Comparison of ENCODE assay signal across 15 cellular contexts in genomic region chr11:101759771-101760450, GRCh38.
A peak's percentile ranks its signal among the peaks of the same experiment; 100 is the strongest.
DNase-seq lines count a peak whose midpoint lies in the region; ATAC-seq, FAIRE-seq and TF ChIP-seq lines count a peak whose summit lies in the region.
"Had no signal": no experiment of that assay in that cellular context is flagged by ENCODE, and none has a peak within 500 bp of the region (broad histone marks: within the 10 kb centered on the region; RNA-seq: fewer than 3 reads in every experiment).

No MANE protein-coding gene starts in this region.

- TF ChIP-seq CTCF in VCaP (conservative IDR thresholded peaks at IDR 0.05), result peak; percentile 82
- peak; percentile 3 for TF ChIP-seq CTCF in hepatocyte (IDR thresholded peaks at IDR 0.05; ENCODE audit: poor library complexity)

- no peak overlapping the region for H3K9ac ChIP-seq in BLaER1 treated with 17β-estradiol and CSF1 and Interleukin-3, amounts not matched to agents 10 nM and 100 nM

- FAIRE-seq in H54 (lab: Jason Lieb, UNC), result no peak
- no peak for FAIRE-seq in GM19239 (lab: Jason Lieb, UNC)
- FAIRE-seq: GM12892 had no signal

- H3K36me3 ChIP-seq in BLaER1 treated with 17β-estradiol and CSF1 and Interleukin-3, amounts not matched to agents 10 nM and 100 nM, result no peaks in the 10 kb centered on the region
- no peaks in the 10 kb centered on the region for H3K36me3 ChIP-seq in hepatocyte (replicated peaks; ENCODE audit: insufficient read depth, low read depth)
- H3K36me3 ChIP-seq: neutrophil, thyroid gland had no signal

- no peak overlapping the region for H2AFZ ChIP-seq in hepatocyte

- no peaks in the 10 kb centered on the region for H4K20me1 ChIP-seq in BLaER1 treated with 17β-estradiol and CSF1 and Interleukin-3, amounts not matched to agents 10 nM and 100 nM
- H4K20me1 ChIP-seq in hepatocyte (ENCODE audit: insufficient read depth, poor library complexity, severe bottlenecking), result no peaks in the 10 kb centered on the region

- no peak for ATAC-seq in HG03039 (IDR thresholded peaks at IDR 0.05; ENCODE audit: unreplicated experiment)

- no peak overlapping the region for H3K4me3 ChIP-seq in BLaER1 treated with 17β-estradiol and CSF1 and Interleukin-3, amounts not matched to agents 10 nM and 100 nM
- no peak overlapping the region for H3K4me3 ChIP-seq in hepatocyte
- H3K4me3 ChIP-seq: lung, thyroid gland had no signal

- peaks cover 7 to 16% (median 11%) of the 10 kb centered on the region in 11 experiments; a peak in 20 of 22 replicates for H3K9me3 ChIP-seq in BLaER1 treated with 17β-estradiol and CSF1 and Interleukin-3, amounts not matched to agents 10 nM and 100 nM (replicated peaks in 1 of 11)
- no peaks in the 10 kb centered on the region for H3K9me3 ChIP-seq in hepatocyte (ENCODE audit: low read depth)
- H3K9me3 ChIP-seq: neutrophil, thyroid gland had no signal

- no peaks in the 10 kb centered on the region for H3K9me2 ChIP-seq in hepatocyte (replicated peaks; ENCODE audit: insufficient read depth)

- DNase-seq in HS-5 (ENCODE audit: low read depth) (peak; percentile 28), hepatocyte (ENCODE audit: low spot score) (no peak), H54 (ENCODE audit: insufficient read length, low spot score) (no peak), NCI-H187 treated with DMSO at 0.1 percent for 48 hours (lab: John Stamatoyannopoulos, UW) (no peak), GM19239 (ENCODE audit: insufficient read length, low spot score) (no peak)
- DNase-seq: DMS79 treated with DMSO at 0.1 percent for 48 hours; effector CD4-positive, alpha-beta T cell; GOT3; thyroid gland had no signal

- H3K27me3 ChIP-seq in BLaER1 treated with 17β-estradiol and CSF1 and Interleukin-3, amounts not matched to agents 10 nM and 100 nM, result no peaks in the 10 kb centered on the region
- H3K27me3 ChIP-seq in hepatocyte, result no peaks in the 10 kb centered on the region
- H3K27me3 ChIP-seq: neutrophil, thyroid gland had no signal

- peaks cover 10 to 14% (median 12%) of the 10 kb centered on the region in 10 experiments for H3K4me1 ChIP-seq in BLaER1 treated with 17β-estradiol and CSF1 and Interleukin-3, amounts not matched to agents 10 nM and 100 nM
- H3K4me1 ChIP-seq in hepatocyte (ENCODE audit: insufficient read depth), result no peaks in the 10 kb centered on the region
- H3K4me1 ChIP-seq: thyroid gland had no signal

- no peaks in the 10 kb centered on the region for H3K79me2 ChIP-seq in hepatocyte

- peak overlapping the region; percentile 13 to 53 (median 44); a peak in 19 of 22 replicates for H3K4me2 ChIP-seq in BLaER1 treated with 17β-estradiol and CSF1 and Interleukin-3, amounts not matched to agents 10 nM and 100 nM
- no peak overlapping the region for H3K4me2 ChIP-seq in hepatocyte

- TF ChIP-seq POLR2A in H54 (IDR thresholded peaks at IDR 0.05; ENCODE audit: low read depth, low read length), result no peak

- 89% methylated on average over 3 of the region's 3 CpGs for WGBS in hepatocyte (ENCODE audit: low lambda C conversion rate, missing lambda C conversion rate)

- H3K27ac ChIP-seq in BLaER1 treated with 17β-estradiol and CSF1 and Interleukin-3, amounts not matched to agents 10 nM and 100 nM, result no peak overlapping the region
- H3K27ac ChIP-seq in VCaP (no peak overlapping the region), hepatocyte (no peak overlapping the region)
- H3K27ac ChIP-seq: neutrophil, thyroid gland had no signal
